2 cellular contexts compared by ENCODE assay signal in the genomic region with DNA sequence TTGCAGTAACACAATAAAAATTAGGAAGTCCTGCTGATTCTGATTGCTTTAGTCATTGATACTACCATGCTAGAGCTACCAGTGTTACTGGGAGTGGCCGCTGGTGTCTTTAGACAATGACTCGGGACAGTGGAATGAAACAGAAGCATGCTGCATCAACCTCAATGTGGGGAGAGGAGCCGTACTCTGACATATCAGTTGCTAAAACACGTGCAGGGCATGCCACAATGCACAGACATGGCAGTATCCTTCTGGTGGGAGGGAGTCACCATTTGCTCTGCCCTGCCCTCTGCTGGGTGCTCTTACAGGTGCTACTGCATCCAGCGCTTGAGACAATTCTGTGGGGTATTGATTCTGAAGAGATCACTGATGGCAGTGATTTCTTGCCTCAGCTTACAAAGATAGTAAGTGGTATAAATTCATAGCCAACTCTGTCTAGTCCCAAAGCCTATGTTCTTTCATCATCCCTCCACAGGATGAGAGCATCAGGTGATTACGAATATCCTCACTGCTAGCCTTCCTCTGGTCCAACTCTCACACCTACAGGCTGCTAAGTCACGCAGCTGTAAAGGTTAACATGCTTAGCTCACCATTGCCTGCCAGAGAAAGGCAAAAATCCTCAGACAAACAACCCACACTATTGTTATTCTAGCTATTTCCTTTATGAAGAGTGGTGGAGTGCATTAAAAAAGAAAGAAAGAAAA.
A peak's percentile ranks its signal among the peaks of the same experiment; 100 is the strongest.
TF ChIP-seq lines count a peak whose summit lies in the region.

No MANE protein-coding gene starts in this region.

TF ChIP-seq in IMR-90, 13 proteins besides CTCF, POLR2A, EP300 and RAD21:
- TF ChIP-seq RCOR1 (IDR thresholded peaks at IDR 0.05; ENCODE audit: insufficient replicate concordance, low read length): no peak
- TF ChIP-seq USF2 (IDR thresholded peaks at IDR 0.05; ENCODE audit: low read depth, low read length): peak; percentile 47; the same call in 1 of the 2 replicates
- TF ChIP-seq, protein P1, sequence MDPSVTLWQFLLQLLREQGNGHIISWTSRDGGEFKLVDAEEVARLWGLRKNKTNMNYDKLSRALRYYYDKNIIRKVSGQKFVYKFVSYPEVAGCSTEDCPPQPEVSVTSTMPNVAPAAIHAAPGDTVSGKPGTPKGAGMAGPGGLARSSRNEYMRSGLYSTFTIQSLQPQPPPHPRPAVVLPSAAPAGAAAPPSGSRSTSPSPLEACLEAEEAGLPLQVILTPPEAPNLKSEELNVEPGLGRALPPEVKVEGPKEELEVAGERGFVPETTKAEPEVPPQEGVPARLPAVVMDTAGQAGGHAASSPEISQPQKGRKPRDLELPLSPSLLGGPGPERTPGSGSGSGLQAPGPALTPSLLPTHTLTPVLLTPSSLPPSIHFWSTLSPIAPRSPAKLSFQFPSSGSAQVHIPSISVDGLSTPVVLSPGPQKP (IDR thresholded peaks at IDR 0.05; ENCODE audit: borderline replicate concordance, low read depth, low read length): no peak
- TF ChIP-seq NFE2L2 (IDR thresholded peaks at IDR 0.05; ENCODE audit: low read depth, low read length): no peak
- peak; percentile 100 for TF ChIP-seq MXI1 (IDR thresholded peaks at IDR 0.05; ENCODE audit: borderline replicate concordance, low read depth, low read length)
- peak; percentile 69 for TF ChIP-seq SMC3 (IDR thresholded peaks at IDR 0.05; ENCODE audit: low read depth, low read length)
- peak; percentile 100 for TF ChIP-seq BHLHE40 (IDR thresholded peaks at IDR 0.05; ENCODE audit: low read depth, low read length)
- no peak for TF ChIP-seq CEBPB (IDR thresholded peaks at IDR 0.05; ENCODE audit: low read depth, low read length)
- no peak for TF ChIP-seq CHD1 (IDR thresholded peaks at IDR 0.05; ENCODE audit: low read depth, low read length)
- TF ChIP-seq MAFK (IDR thresholded peaks at IDR 0.05; ENCODE audit: low read depth, low read length): no peak
- no peak for TF ChIP-seq RFX5 (IDR thresholded peaks at IDR 0.05; ENCODE audit: low read depth, low read length)
- TF ChIP-seq MAZ (IDR thresholded peaks at IDR 0.05; ENCODE audit: borderline replicate concordance, low read depth, low read length): peak; percentile 46
- TF ChIP-seq FOS (IDR thresholded peaks at IDR 0.05; ENCODE audit: low read depth, low read length): 0 out of 2 replicates have a peak, but pooled peaks have one; percentile 10
TF ChIP-seq in IMR-90: peak in this region for 6.

TF ChIP-seq in GM12878, 131 proteins besides CTCF, POLR2A, EP300 and RAD21:
- TF ChIP-seq BHLHE40 (IDR thresholded peaks at IDR 0.05; ENCODE audit: borderline replicate concordance in 1 of 2, low read depth in 2 of 2, low read length in 1 of 2): peak; percentile 53 to 79; a peak in 3 of 4 replicates
- TF ChIP-seq YY1 (IDR thresholded peaks at IDR 0.05; ENCODE audit: low read depth, low read length): peak; percentile 66
- peak; percentile 49; the same call in 1 of the 2 replicates for TF ChIP-seq SMC3 (IDR thresholded peaks at IDR 0.05; ENCODE audit: borderline replicate concordance, low read length)
- no peak for TF ChIP-seq ZNF622 (IDR thresholded peaks at IDR 0.05)
- no peak for TF ChIP-seq TBL1XR1 (IDR thresholded peaks at IDR 0.05; ENCODE audit: low read depth, low read length)
